8 cellular contexts compared by ENCODE assay signal in genomic region chr19:2702170-2703076, GRCh38. TPM values are rescaled to one million over a fixed set of nuclear protein-coding genes. Genes with fewer than 3 reads are reported as not detected.
A peak's percentile ranks its signal among the peaks of the same experiment; 100 is the strongest.
DNase-seq lines count a peak whose midpoint lies in the region; ATAC-seq and TF ChIP-seq lines count a peak whose summit lies in the region.

TSS of gene GNG7 (minus strand) at chr19:2702694. CDS start at chr19:2520688, 182,006 bp downstream.

- H3K27me3 Mint-ChIP-seq in central memory CD8-positive, alpha-beta T cell, result no peaks in the 10 kb centered on the region

- H4K20me1 ChIP-seq in HCT116 (ENCODE audit: insufficient read depth), result no peaks in the 10 kb centered on the region

- peaks cover 2% of the 10 kb centered on the region for H3K36me3 Mint-ChIP-seq in central memory CD8-positive, alpha-beta T cell (ENCODE audit: insufficient read depth)

- peak within 1 kb of the TSS; percentile 72 for H3K9ac ChIP-seq in HCT116 (ENCODE audit: low read length)

- RAD21 ChIA-PET in HCT116 (lab: Charles Lee; ENCODE audit: low non-redundant PET in 1 of 2, low total read pairs in 2 of 2, uncharacterized antibody in 2 of 2, unreplicated experiment in 2 of 2), result interaction anchor here in 1 of 2 experiments (0.7 to 1.3 kb wide), 2 partner anchors 54 to 248 kb away, joined by 3 to 4 read pairs; no protein-coding TSS in a partner anchor

- DNase-seq in GM06990 (ENCODE audit: extremely low read depth, insufficient read length), result peak; percentile 91
- DNase-seq in HCT116 (ENCODE audit: low read depth, low spot score), result peak; percentile 68
- peak; percentile 74 for DNase-seq in NCI-H146 (lab: John Stamatoyannopoulos, UW)
- DNase-seq in activated CD4-positive, CD25-positive, alpha-beta regulatory T cell treated with anti-CD3 and anti-CD28 coated beads, Interleukin-2, amount 50 U/mL, for 72 hours, result peak; percentile 91
- peak; percentile 83 to 86 for DNase-seq in central memory CD8-positive, alpha-beta T cell (ENCODE audit: low spot score in 2 of 2)
- peak; percentile 94 for DNase-seq in islet precursor cell
- peak; percentile 98 for DNase-seq in spleen

- peak; percentile 42 for TF ChIP-seq POLR2A in HCT116 (IDR thresholded peaks at IDR 0.05; ENCODE audit: borderline replicate concordance, extremely low read depth, insufficient read depth, insufficient read length)
- TF ChIP-seq POLR2A in spleen (IDR thresholded peaks at IDR 0.05), result peak in 1 of 3 donors; percentile 74

- peak within 1 kb of the TSS; percentile 71 for H3K27ac Mint-ChIP-seq in central memory CD8-positive, alpha-beta T cell (ENCODE audit: low read depth)

- H3K27ac ChIP-seq in HCT116 (ENCODE audit: low read depth, low read length) (peak within 1 kb of the TSS; percentile 42; the same call in 1 of the 2 replicates), spleen (peak within 1 kb of the TSS in 7 of 8 donors; percentile 54 to 90 (median 82))

- H3K4me1 Mint-ChIP-seq in central memory CD8-positive, alpha-beta T cell, result peaks cover 6% of the 10 kb centered on the region

- H3K9me3 ChIP-seq in HCT116 (ENCODE audit: control insufficient read depth in 1 of 2, insufficient read depth in 1 of 2, low read depth in 1 of 2, low read length in 2 of 2) (no peaks in the 10 kb centered on the region), spleen (no peaks in the 10 kb centered on the region)

- BruUV-seq in HCT116 (replicated peaks; lab: Mats Ljungman, UMichigan), result no TSS peak

- H3K36me3 ChIP-seq in GM06990 (ENCODE audit: control insufficient read depth, insufficient read depth, low read length) (no peaks in the 10 kb centered on the region), HCT116 (ENCODE audit: control insufficient read depth in 1 of 2, insufficient read depth in 2 of 2, low read length in 2 of 2) (no peaks in the 10 kb centered on the region), spleen (no peaks in the 10 kb centered on the region)

- intact Hi-C loops in HCT116 (cut with micrococcal nuclease), result no loop called here
- intact Hi-C loops in spleen (cut with DNase I; ENCODE audit: low total_unique reads), result no loop called here

- H3K9me2 ChIP-seq in HCT116 (ENCODE audit: insufficient read depth), result no peaks in the 10 kb centered on the region

- no peak for TF ChIP-seq RAD21 in HCT116 (IDR thresholded peaks at IDR 0.05; ENCODE audit: low read depth)

- peak within 1 kb of the TSS; percentile 66 for H3K4me3 Mint-ChIP-seq in central memory CD8-positive, alpha-beta T cell

- no peaks in the 10 kb centered on the region for H3K79me2 ChIP-seq in HCT116 (ENCODE audit: insufficient read depth, low read length)

- H3K27me3 ChIP-seq in GM06990 (replicated peaks; ENCODE audit: control insufficient read depth, insufficient read depth, low read length), result no peaks in the 10 kb centered on the region
- H3K27me3 ChIP-seq in HCT116 (ENCODE audit: insufficient read depth, low read length), result no peaks in the 10 kb centered on the region
- H3K27me3 ChIP-seq in spleen (replicated peaks in 1 of 7), result no peaks in the 10 kb centered on the region

- no peaks in the 10 kb centered on the region for H3K9me3 Mint-ChIP-seq in central memory CD8-positive, alpha-beta T cell

- peak within 1 kb of the TSS; percentile 67 for H2AFZ ChIP-seq in HCT116 (ENCODE audit: low read depth, low read length, poor library complexity, severe bottlenecking)

- POLR2A ChIA-PET in HCT116 (lab: Charles Lee), result no interaction called here

- TF ChIP-seq CTCF in GM06990 (IDR thresholded peaks at IDR 0.05; ENCODE audit: insufficient read depth, low read length, poor library complexity, severe bottlenecking) (no peak), HCT116 (IDR thresholded peaks at IDR 0.05 in 2 of 3, conservative IDR thresholded peaks at IDR 0.05 in 1 of 3; ENCODE audit: borderline replicate concordance in 1 of 3, insufficient read depth in 1 of 3, low read depth in 2 of 3, low read length in 2 of 3) (no peak), spleen (IDR thresholded peaks at IDR 0.05 in 8 of 11, conservative IDR thresholded peaks at IDR 0.05 in 3 of 11) (no peak)

- H3K4me2 ChIP-seq in HCT116 (ENCODE audit: low read length), result peak within 1 kb of the TSS; percentile 79

- WGBS in spleen, 5 donors, result 2 to 5% (median 2%) methylated on average over 22 to 77 of the region's 77 CpGs

- CTCF ChIA-PET in HCT116 (lab: Charles Lee), result interaction anchor here (0.6 to 1.3 kb wide), 2 partner anchors 54 to 66 kb away, joined by 3 to 5 read pairs; no protein-coding TSS in a partner anchor

- peaks cover 4 to 15% of the 10 kb centered on the region in 2 experiments; a peak in 3 of 4 replicates for H3K4me1 ChIP-seq in HCT116 (ENCODE audit: control insufficient read depth in 1 of 2, insufficient read depth in 2 of 2, low read length in 2 of 2)
- H3K4me1 ChIP-seq in spleen, result peaks cover 0 to 61% (median 40%) of the 10 kb centered on the region in 6 donors

- peak within 1 kb of the TSS; percentile 74 for H3K4me3 ChIP-seq in GM06990 (replicated peaks; ENCODE audit: low read depth, low read length)
- peak within 1 kb of the TSS; percentile 60 to 64 for H3K4me3 ChIP-seq in HCT116 (replicated peaks in 1 of 2; ENCODE audit: low read depth in 1 of 2, low read length in 2 of 2)
- H3K4me3 ChIP-seq in spleen, result peak within 1 kb of the TSS; percentile 37 to 79 (median 47)

- ATAC-seq in HCT116, result peak; percentile 100
- ATAC-seq in central memory CD8-positive, alpha-beta T cell (replicated peaks; ENCODE audit: extremely low read depth, poor library complexity, severe bottlenecking), result peak; percentile 95
- no peak for ATAC-seq in GM19452 (IDR thresholded peaks at IDR 0.05; ENCODE audit: unreplicated experiment)

TF ChIP-seq in HCT116, 20 proteins besides CTCF, POLR2A, EP300 and RAD21:
- TF ChIP-seq ELF1 (IDR thresholded peaks at IDR 0.05; ENCODE audit: borderline replicate concordance, low read depth) (no peak), ZNF274 (IDR thresholded peaks at IDR 0.05; ENCODE audit: low read depth, low read length) (no peak), POLR2AphosphoS5 (IDR thresholded peaks at IDR 0.05; ENCODE audit: low read depth, low read length) (peak; percentile 87), SP1 (IDR thresholded peaks at IDR 0.05; ENCODE audit: low read depth) (peak; percentile 39), EGR1 (IDR thresholded peaks at IDR 0.05; ENCODE audit: low read depth) (0 out of 2 replicates have a peak, but pooled peaks have one; percentile 58)
- TF ChIP-seq, protein P1, sequence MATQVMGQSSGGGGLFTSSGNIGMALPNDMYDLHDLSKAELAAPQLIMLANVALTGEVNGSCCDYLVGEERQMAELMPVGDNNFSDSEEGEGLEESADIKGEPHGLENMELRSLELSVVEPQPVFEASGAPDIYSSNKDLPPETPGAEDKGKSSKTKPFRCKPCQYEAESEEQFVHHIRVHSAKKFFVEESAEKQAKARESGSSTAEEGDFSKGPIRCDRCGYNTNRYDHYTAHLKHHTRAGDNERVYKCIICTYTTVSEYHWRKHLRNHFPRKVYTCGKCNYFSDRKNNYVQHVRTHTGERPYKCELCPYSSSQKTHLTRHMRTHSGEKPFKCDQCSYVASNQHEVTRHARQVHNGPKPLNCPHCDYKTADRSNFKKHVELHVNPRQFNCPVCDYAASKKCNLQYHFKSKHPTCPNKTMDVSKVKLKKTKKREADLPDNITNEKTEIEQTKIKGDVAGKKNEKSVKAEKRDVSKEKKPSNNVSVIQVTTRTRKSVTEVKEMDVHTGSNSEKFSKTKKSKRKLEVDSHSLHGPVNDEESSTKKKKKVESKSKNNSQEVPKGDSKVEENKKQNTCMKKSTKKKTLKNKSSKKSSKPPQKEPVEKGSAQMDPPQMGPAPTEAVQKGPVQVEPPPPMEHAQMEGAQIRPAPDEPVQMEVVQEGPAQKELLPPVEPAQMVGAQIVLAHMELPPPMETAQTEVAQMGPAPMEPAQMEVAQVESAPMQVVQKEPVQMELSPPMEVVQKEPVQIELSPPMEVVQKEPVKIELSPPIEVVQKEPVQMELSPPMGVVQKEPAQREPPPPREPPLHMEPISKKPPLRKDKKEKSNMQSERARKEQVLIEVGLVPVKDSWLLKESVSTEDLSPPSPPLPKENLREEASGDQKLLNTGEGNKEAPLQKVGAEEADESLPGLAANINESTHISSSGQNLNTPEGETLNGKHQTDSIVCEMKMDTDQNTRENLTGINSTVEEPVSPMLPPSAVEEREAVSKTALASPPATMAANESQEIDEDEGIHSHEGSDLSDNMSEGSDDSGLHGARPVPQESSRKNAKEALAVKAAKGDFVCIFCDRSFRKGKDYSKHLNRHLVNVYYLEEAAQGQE (IDR thresholded peaks at IDR 0.05; ENCODE audit: low read depth), result no peak

RNA-seq across cellular contexts. Expression of gene GNG7, which starts in this region (rescaled TPM):
- total RNA-seq in HCT116 (2021; ENCODE audit: unreplicated experiment), result 11.3 TPM
- polyA plus RNA-seq in HCT116 (2012), result 4.8 and 6.3 TPM in 2 replicates
- total RNA-seq in spleen, result 10 to 100 TPM; 17.2 to 27.5 (median 19.4) TPM
- 10 to 100 TPM; 17.3 to 34.6 (median 17.9) TPM for polyA plus RNA-seq in spleen
